In the genomic region with DNA sequence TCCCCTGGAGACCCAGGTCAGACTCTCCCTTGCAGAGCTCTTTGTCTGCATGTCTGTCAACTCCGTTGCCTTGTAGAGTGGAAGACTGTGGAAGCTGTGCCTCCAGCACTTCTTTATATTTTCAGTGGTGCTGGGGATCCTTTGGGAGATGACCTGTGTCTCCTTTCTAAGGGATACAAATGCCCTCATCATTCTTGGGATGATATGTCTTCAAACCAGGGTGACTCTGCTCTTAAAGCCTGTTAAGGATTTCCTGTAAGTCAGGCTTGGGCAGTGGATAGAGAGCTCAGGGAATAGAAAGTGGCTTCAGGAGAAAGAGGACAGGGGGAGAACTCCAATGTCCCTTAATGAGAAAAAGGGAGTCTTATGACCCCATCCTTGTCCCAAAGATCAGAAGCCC, we compare ENCODE assay signal across 18 cellular contexts. TPM values are rescaled to one million over a fixed set of nuclear protein-coding genes. Genes with fewer than 3 reads are reported as not detected.
DNase-seq lines count a peak whose midpoint lies in the region; TF ChIP-seq lines count a peak whose summit lies in the region.
"Had no signal": no experiment of that assay in that cellular context is flagged by ENCODE, and none has a peak within 500 bp of the region (broad histone marks: within the 10 kb centered on the region; RNA-seq: fewer than 3 reads in every experiment).

No MANE protein-coding gene starts in this region.

- peaks cover 83% of the 10 kb centered on the region for H3K27me3 Mint-ChIP-seq in T-helper 1 cell treated with Interleukin-12 subunit alpha and Interleukin-12 subunit beta and Interleukin-4 antibody, amounts not matched to agents 30 μg/mL and 1 μg/mL, for 36 hours (ENCODE audit: low read depth)
- peaks cover 89% of the 10 kb centered on the region for H3K27me3 Mint-ChIP-seq in nephron (ENCODE audit: low read depth)
- peaks cover 99% of the 10 kb centered on the region for H3K27me3 Mint-ChIP-seq in activated T-cell treated with anti-CD3 and anti-CD28 coated beads, Interleukin-2, amount 50 U/mL, for 24 hours
- H3K27me3 Mint-ChIP-seq in activated T-helper 2 cell treated with anti-CD3 and anti-CD28 coated beads, Interferon-gamma antibody, Interleukin-2, Interleukin-4, amounts not matched to agents 10 μg/mL and 5 μg/mL and 100 μg/mL, durations not matched to agents 14 hours and 24 hours and 36 hours (ENCODE audit: low read depth): peaks cover 77% of the 10 kb centered on the region

- no peak overlapping the region for H3K4me3 Mint-ChIP-seq in T-helper 1 cell treated with Interleukin-12 subunit alpha and Interleukin-12 subunit beta and Interleukin-4 antibody, amounts not matched to agents 30 μg/mL and 1 μg/mL, for 36 hours
- peak overlapping the region; percentile 84 to 98 (median 91) for H3K4me3 Mint-ChIP-seq in nephron
- no peak overlapping the region for H3K4me3 Mint-ChIP-seq in activated T-cell treated with anti-CD3 and anti-CD28 coated beads, Interleukin-2, amount 50 U/mL, for 24 hours
- no peak overlapping the region for H3K4me3 Mint-ChIP-seq in activated T-helper 2 cell treated with anti-CD3 and anti-CD28 coated beads, Interferon-gamma antibody, Interleukin-2, Interleukin-4, amounts not matched to agents 10 μg/mL and 5 μg/mL and 100 μg/mL, durations not matched to agents 14 hours and 24 hours and 36 hours (ENCODE audit: low read depth)
- H3K4me3 Mint-ChIP-seq: activated CD8-positive, alpha-beta T cell treated with anti-CD3 and anti-CD28 coated beads for 36 hours; activated T-helper 1 cell treated with anti-CD3 and anti-CD28 coated beads, Interleukin-12 subunit alpha, Interleukin-12 subunit beta, Interleukin-2, Interleukin-4 antibody, amounts not matched to agents 30 ng/mL and 10 ng/mL and 1 ng/mL, durations not matched to agents 14 hours and 24 hours and 36 hours; memory B cell had no signal

- no peaks in the 10 kb centered on the region for H3K9me3 Mint-ChIP-seq in T-helper 1 cell treated with Interleukin-12 subunit alpha and Interleukin-12 subunit beta and Interleukin-4 antibody, amounts not matched to agents 30 μg/mL and 1 μg/mL, for 36 hours
- H3K9me3 Mint-ChIP-seq in nephron: no peaks in the 10 kb centered on the region
- no peaks in the 10 kb centered on the region for H3K9me3 Mint-ChIP-seq in activated T-cell treated with anti-CD3 and anti-CD28 coated beads, Interleukin-2, amount 50 U/mL, for 24 hours
- no peaks in the 10 kb centered on the region for H3K9me3 Mint-ChIP-seq in activated T-helper 2 cell treated with anti-CD3 and anti-CD28 coated beads, Interferon-gamma antibody, Interleukin-2, Interleukin-4, amounts not matched to agents 10 μg/mL and 5 μg/mL and 100 μg/mL, durations not matched to agents 14 hours and 24 hours and 36 hours
- H3K9me3 Mint-ChIP-seq: activated CD8-positive, alpha-beta T cell treated with anti-CD3 and anti-CD28 coated beads for 36 hours; activated T-helper 1 cell treated with anti-CD3 and anti-CD28 coated beads, Interleukin-12 subunit alpha, Interleukin-12 subunit beta, Interleukin-2, Interleukin-4 antibody, amounts not matched to agents 30 ng/mL and 10 ng/mL and 1 ng/mL, durations not matched to agents 14 hours and 24 hours and 36 hours; memory B cell had no signal

- H3K36me3 Mint-ChIP-seq in T-helper 1 cell treated with Interleukin-12 subunit alpha and Interleukin-12 subunit beta and Interleukin-4 antibody, amounts not matched to agents 30 μg/mL and 1 μg/mL, for 36 hours (ENCODE audit: low read depth): peaks cover 6% of the 10 kb centered on the region
- H3K36me3 Mint-ChIP-seq in nephron (ENCODE audit: low read depth): peaks cover 50% of the 10 kb centered on the region
- H3K36me3 Mint-ChIP-seq in activated T-cell treated with anti-CD3 and anti-CD28 coated beads, Interleukin-2, amount 50 U/mL, for 24 hours (ENCODE audit: low read depth): peaks cover 2% of the 10 kb centered on the region
- no peaks in the 10 kb centered on the region for H3K36me3 Mint-ChIP-seq in activated T-helper 2 cell treated with anti-CD3 and anti-CD28 coated beads, Interferon-gamma antibody, Interleukin-2, Interleukin-4, amounts not matched to agents 10 μg/mL and 5 μg/mL and 100 μg/mL, durations not matched to agents 14 hours and 24 hours and 36 hours (ENCODE audit: low read depth)
- H3K36me3 Mint-ChIP-seq: memory B cell had no signal

- TF ChIP-seq CTCF in epithelial cell of proximal tubule (conservative IDR thresholded peaks at IDR 0.05; ENCODE audit: low read depth, low read length) (no peak), nephron (IDR thresholded peaks at IDR 0.05; ENCODE audit: unreplicated experiment in 3 of 3) (no peak)

- H3K4me1 Mint-ChIP-seq in T-helper 1 cell treated with Interleukin-12 subunit alpha and Interleukin-12 subunit beta and Interleukin-4 antibody, amounts not matched to agents 30 μg/mL and 1 μg/mL, for 36 hours (ENCODE audit: low read depth): peaks cover 51% of the 10 kb centered on the region
- peaks cover 92% of the 10 kb centered on the region for H3K4me1 Mint-ChIP-seq in nephron
- H3K4me1 Mint-ChIP-seq in activated T-cell treated with anti-CD3 and anti-CD28 coated beads, Interleukin-2, amount 50 U/mL, for 24 hours (ENCODE audit: low read depth): peaks cover 43% of the 10 kb centered on the region
- peaks cover 39% of the 10 kb centered on the region for H3K4me1 Mint-ChIP-seq in activated T-helper 2 cell treated with anti-CD3 and anti-CD28 coated beads, Interferon-gamma antibody, Interleukin-2, Interleukin-4, amounts not matched to agents 10 μg/mL and 5 μg/mL and 100 μg/mL, durations not matched to agents 14 hours and 24 hours and 36 hours (ENCODE audit: low read depth)

- intact Hi-C loops in activated T-helper 2 cell treated with anti-CD3 and anti-CD28 coated beads, Interferon-gamma antibody, Interleukin-2, Interleukin-4, amounts not matched to agents 10 μg/mL and 5 μg/mL and 100 μg/mL, durations not matched to agents 14 hours and 24 hours and 36 hours (cut with micrococcal nuclease): no loop called here

- H3K4me3 ChIP-seq in epithelial cell of proximal tubule (ENCODE audit: low read depth, low read length): peak overlapping the region; percentile 74
- H3K4me3 ChIP-seq: thoracic aorta had no signal

- H3K27ac Mint-ChIP-seq in T-helper 1 cell treated with Interleukin-12 subunit alpha and Interleukin-12 subunit beta and Interleukin-4 antibody, amounts not matched to agents 30 μg/mL and 1 μg/mL, for 36 hours: peak overlapping the region; percentile 11
- peak overlapping the region in 1 of 3 experiments; percentile 91 for H3K27ac Mint-ChIP-seq in nephron
- H3K27ac Mint-ChIP-seq in activated T-cell treated with anti-CD3 and anti-CD28 coated beads, Interleukin-2, amount 50 U/mL, for 24 hours: no peak overlapping the region
- no peak overlapping the region for H3K27ac Mint-ChIP-seq in activated T-helper 2 cell treated with anti-CD3 and anti-CD28 coated beads, Interferon-gamma antibody, Interleukin-2, Interleukin-4, amounts not matched to agents 10 μg/mL and 5 μg/mL and 100 μg/mL, durations not matched to agents 14 hours and 24 hours and 36 hours
- H3K27ac Mint-ChIP-seq: activated CD8-positive, alpha-beta T cell treated with anti-CD3 and anti-CD28 coated beads for 36 hours; activated T-helper 1 cell treated with anti-CD3 and anti-CD28 coated beads, Interleukin-12 subunit alpha, Interleukin-12 subunit beta, Interleukin-2, Interleukin-4 antibody, amounts not matched to agents 30 ng/mL and 10 ng/mL and 1 ng/mL, durations not matched to agents 14 hours and 24 hours and 36 hours; memory B cell had no signal

- DNase-seq in T-helper 1 cell (no peak), epithelial cell of proximal tubule (ENCODE audit: low read depth) (no peak), ureter (ENCODE audit: low spot score) (no peak), D341Med (ENCODE audit: low spot score) (no peak)
- no peak for DNase-seq in activated T-cell treated with anti-CD3 and anti-CD28 coated beads, Interleukin-2, amount 50 U/mL, for 24 hours
- DNase-seq in activated T-helper 2 cell treated with anti-CD3 and anti-CD28 coated beads, Interferon-gamma antibody, Interleukin-2, Interleukin-4, amounts not matched to agents 10 μg/mL and 5 μg/mL and 100 μg/mL, durations not matched to agents 14 hours and 24 hours and 36 hours (ENCODE audit: low spot score): no peak
- DNase-seq: activated CD8-positive, alpha-beta T cell treated with anti-CD3 and anti-CD28 coated beads for 36 hours; amniotic stem cell; cerebellar nuclear complex; DMS79; KG1; occipital lobe; stimulated activated CD4-positive, alpha-beta T cell treated with anti-CD3 and anti-CD28 coated beads, Interleukin-4, amount 100 ng/mL, for 1 hour had no signal

RNA-seq across cellular contexts. Expression of gene HOXB3, which starts 1.5 kb away (rescaled TPM):
- 22.6 and 49.9 TPM in 2 replicates for total RNA-seq in epithelial cell of proximal tubule
- total RNA-seq in ureter: 179 TPM
- 3.8 and 4.6 TPM in 2 replicates for total RNA-seq in activated T-helper 2 cell treated with anti-CD3 and anti-CD28 coated beads, Interferon-gamma antibody, Interleukin-2, Interleukin-4, amounts not matched to agents 10 μg/mL and 5 μg/mL and 100 μg/mL, durations not matched to agents 14 hours and 24 hours and 36 hours
- total RNA-seq: occipital lobe had no signal

RNA-seq across cellular contexts. Expression of gene HOXB5, which starts 5.1 kb away (rescaled TPM):
- total RNA-seq in epithelial cell of proximal tubule (2.8 and 5.5 TPM in 2 replicates), ureter (30.1 TPM)
- not detected in 2 replicates for total RNA-seq in activated T-helper 2 cell treated with anti-CD3 and anti-CD28 coated beads, Interferon-gamma antibody, Interleukin-2, Interleukin-4, amounts not matched to agents 10 μg/mL and 5 μg/mL and 100 μg/mL, durations not matched to agents 14 hours and 24 hours and 36 hours
- total RNA-seq: activated CD8-positive, alpha-beta T cell treated with anti-CD3 and anti-CD28 coated beads for 36 hours; activated T-helper 1 cell treated with anti-CD3 and anti-CD28 coated beads, Interleukin-12 subunit alpha, Interleukin-12 subunit beta, Interleukin-2, Interleukin-4 antibody, amounts not matched to agents 30 ng/mL and 10 ng/mL and 1 ng/mL, durations not matched to agents 14 hours and 24 hours and 36 hours; occipital lobe had no signal

RNA-seq across cellular contexts. Expression of gene HOXB4, which starts 10.4 kb away (rescaled TPM):
- total RNA-seq in epithelial cell of proximal tubule (4.3 and 5.7 TPM in 2 replicates), ureter (28.7 TPM)
- 3.0 and 3.3 TPM in 2 replicates for total RNA-seq in activated T-helper 2 cell treated with anti-CD3 and anti-CD28 coated beads, Interferon-gamma antibody, Interleukin-2, Interleukin-4, amounts not matched to agents 10 μg/mL and 5 μg/mL and 100 μg/mL, durations not matched to agents 14 hours and 24 hours and 36 hours
- total RNA-seq: occipital lobe had no signal

RNA-seq across cellular contexts. Expression of gene HOXB6, which starts 16.3 kb away (rescaled TPM):
- total RNA-seq in epithelial cell of proximal tubule (42.9 and 55.6 TPM in 2 replicates), ureter (111 TPM)
- 0.52 and 0.62 TPM in 2 replicates for total RNA-seq in activated T-helper 2 cell treated with anti-CD3 and anti-CD28 coated beads, Interferon-gamma antibody, Interleukin-2, Interleukin-4, amounts not matched to agents 10 μg/mL and 5 μg/mL and 100 μg/mL, durations not matched to agents 14 hours and 24 hours and 36 hours
- total RNA-seq: activated CD8-positive, alpha-beta T cell treated with anti-CD3 and anti-CD28 coated beads for 36 hours; occipital lobe had no signal

RNA-seq across cellular contexts. Expression of gene HOXB7, which starts 22.3 kb away (rescaled TPM):
- total RNA-seq in epithelial cell of proximal tubule (24.9 and 26.0 TPM in 2 replicates), ureter (28.9 TPM)
- total RNA-seq in activated T-helper 2 cell treated with anti-CD3 and anti-CD28 coated beads, Interferon-gamma antibody, Interleukin-2, Interleukin-4, amounts not matched to agents 10 μg/mL and 5 μg/mL and 100 μg/mL, durations not matched to agents 14 hours and 24 hours and 36 hours: 0.39 and 0.64 TPM in 2 replicates
- total RNA-seq: occipital lobe had no signal

Comparison
In these comparisons a context has a peak if more than half of its experiments do, and no peak if none do; other contexts are left out.
1. H3K4me3 Mint-ChIP-seq: peak in nephron (3 of 3); none in T-helper 1 cell treated with Interleukin-12 subunit alpha and Interleukin-12 subunit beta and Interleukin-4 antibody, amounts not matched to agents 30 μg/mL and 1 μg/mL, for 36 hours (single experiment), activated T-cell treated with anti-CD3 and anti-CD28 coated beads, Interleukin-2, amount 50 U/mL, for 24 hours (single experiment) and activated T-helper 2 cell treated with anti-CD3 and anti-CD28 coated beads, Interferon-gamma antibody, Interleukin-2, Interleukin-4, amounts not matched to agents 10 μg/mL and 5 μg/mL and 100 μg/mL, durations not matched to agents 14 hours and 24 hours and 36 hours (single experiment).